ENCODE assay signal across 8 cellular contexts in genomic region chr11:63838150-63838681, GRCh38. TPM values are rescaled to one million over a fixed set of nuclear protein-coding genes. Genes with fewer than 3 reads are reported as not detected.
DNase-seq lines count a peak whose midpoint lies in the region; ATAC-seq and TF ChIP-seq lines count a peak whose summit lies in the region.

No MANE protein-coding gene starts in this region.

- H3K36me3 ChIP-seq in adipocyte (ENCODE audit: control insufficient read depth, insufficient read depth, low read length, severe bottlenecking) (no peaks in the 10 kb centered on the region), thyroid gland (no peaks in the 10 kb centered on the region)

- H3K4me3 ChIP-seq in adipocyte (ENCODE audit: low read length), result peak overlapping the region; percentile 92
- peak overlapping the region in 1 of 3 donors; percentile 7 for H3K4me3 ChIP-seq in thyroid gland (replicated peaks in 1 of 3)

- H3K9me3 ChIP-seq in adipocyte (ENCODE audit: control insufficient read depth, low read length), result no peaks in the 10 kb centered on the region
- no peaks in the 10 kb centered on the region for H3K9me3 ChIP-seq in thyroid gland

- H3K4me1 ChIP-seq in adipocyte (ENCODE audit: control insufficient read depth, insufficient read depth, low read length), result peaks cover 45% of the 10 kb centered on the region
- peaks cover 40 to 42% of the 10 kb centered on the region in 2 donors for H3K4me1 ChIP-seq in thyroid gland

- no peak for TF ChIP-seq CTCF in thyroid gland (IDR thresholded peaks at IDR 0.05)

- TF ChIP-seq POLR2A in thyroid gland (IDR thresholded peaks at IDR 0.05), result no peak

- peak; percentile 35 for DNase-seq in activated T-cell treated with anti-CD3 and anti-CD28 coated beads, Interleukin-2, amount 50 U/mL, for 1 hour
- DNase-seq in activated T-cell treated with anti-CD3 and anti-CD28 coated beads for 4 hours (no peak), adipocyte (ENCODE audit: low read depth) (no peak), left lobe of liver (ENCODE audit: low spot score) (peak; percentile 62), thyroid gland (peak in 1 of 2 donors; percentile 21), amniotic stem cell (lab: John Stamatoyannopoulos, UW) (no peak), NCI-H2196 treated with DMSO at 0.1 percent for 48 hours (lab: John Stamatoyannopoulos, UW; ENCODE audit: unreplicated experiment) (no peak)
- no peak for DNase-seq in activated CD8-positive, alpha-beta memory T cell treated with anti-CD3 and anti-CD28 coated beads for 24 hours

- H3K27me3 ChIP-seq in adipocyte (replicated peaks; ENCODE audit: control insufficient read depth, insufficient read depth, low read length) (no peaks in the 10 kb centered on the region), thyroid gland (no peaks in the 10 kb centered on the region)

- peak overlapping the region; percentile 80 to 92 (median 84) for H3K27ac ChIP-seq in thyroid gland

- ATAC-seq in left lobe of liver, result peak; percentile 7

- intact Hi-C loops in thyroid gland (cut with DNase I), result loop anchor here (5.0 kb wide), 1 partner anchor 314 kb away; no protein-coding TSS in a partner anchor

- 21 to 23% methylated on average over 19 of the region's 19 CpGs for WGBS in thyroid gland, 2 donors

- H3K9ac ChIP-seq in adipocyte (ENCODE audit: low read length), result peak overlapping the region; percentile 87

RNA-seq across cellular contexts. Expression of gene MARK2, which starts 0.7 kb away (rescaled TPM):
- 13.0 TPM for total RNA-seq in left lobe of liver
- total RNA-seq in thyroid gland, result 10 to 100 TPM; 28.2 to 57.7 (median 48.6) TPM

RNA-seq across cellular contexts. Expression of gene SPINDOC, which starts 25.0 kb away (rescaled TPM):
- total RNA-seq in left lobe of liver (3.4 TPM), thyroid gland (10 to 100 TPM in 2 of 4 donors, 1 to 10 TPM in 2; 7.4 to 12.6 (median 10.3) TPM)

Comparison
In these comparisons a context has a peak if more than half of its experiments do, and no peak if none do; other contexts are left out.
1. DNase-seq: peak in activated T-cell treated with anti-CD3 and anti-CD28 coated beads, Interleukin-2, amount 50 U/mL, for 1 hour (single experiment) and left lobe of liver (single experiment); none in activated T-cell treated with anti-CD3 and anti-CD28 coated beads for 4 hours (single experiment), adipocyte (single experiment), amniotic stem cell (single experiment), activated CD8-positive, alpha-beta memory T cell treated with anti-CD3 and anti-CD28 coated beads for 24 hours (single experiment) and NCI-H2196 treated with DMSO at 0.1 percent for 48 hours (single experiment).